25 cellular contexts compared by ENCODE assay signal in the genomic region with DNA sequence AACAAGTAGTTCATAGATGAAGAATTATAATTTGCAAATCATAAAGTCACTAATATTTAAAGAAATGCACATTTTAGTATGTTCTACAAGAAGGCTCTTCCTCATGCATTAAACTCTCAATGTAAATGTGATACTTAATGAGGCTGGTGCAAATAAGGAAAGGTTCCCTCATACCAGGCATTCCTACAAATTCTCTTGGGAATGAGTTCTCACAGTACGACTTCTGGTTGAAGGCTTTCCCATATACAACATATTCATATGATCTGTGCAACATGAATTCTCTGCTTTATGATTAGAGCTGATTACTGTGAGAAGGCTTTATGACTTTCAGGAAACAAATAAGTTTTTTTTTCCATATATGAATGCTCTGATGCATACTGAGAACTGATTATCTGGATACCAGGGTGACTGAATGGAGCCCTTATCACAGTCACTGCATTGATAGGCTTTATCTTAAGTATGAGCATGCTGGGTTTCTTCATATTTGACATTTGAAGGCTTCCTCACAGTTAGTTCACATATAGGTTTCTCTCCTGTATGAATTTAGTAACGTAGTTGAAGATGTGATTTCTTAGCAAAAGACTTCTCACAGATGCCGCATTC.
DNase-seq lines count a peak whose midpoint lies in the region; ATAC-seq and TF ChIP-seq lines count a peak whose summit lies in the region.
"Had no signal": no experiment of that assay in that cellular context is flagged by ENCODE, and none has a peak within 500 bp of the region (broad histone marks: within the 10 kb centered on the region; RNA-seq: fewer than 3 reads in every experiment).

No MANE protein-coding gene starts in this region.

- CTCF ChIA-PET in A673 (lab: Charles Lee) (no interaction called here), Panc1 (lab: Charles Lee) (no interaction called here)

- POLR2A ChIA-PET in A673 (lab: Charles Lee; ENCODE audit: low non-redundant PET) = no interaction called here
- POLR2A ChIA-PET in Panc1 (lab: Charles Lee) = no interaction called here

- no peaks in the 10 kb centered on the region for H3K27me3 ChIP-seq in A673 (replicated peaks; ENCODE audit: insufficient read depth, low read depth, low read length, poor library complexity)
- H3K27me3 ChIP-seq in Panc1 (ENCODE audit: control insufficient read depth, insufficient read depth, low read length) = no peaks in the 10 kb centered on the region
- H3K27me3 ChIP-seq in esophagus muscularis mucosa = no peaks in the 10 kb centered on the region
- H3K27me3 ChIP-seq: brain microvascular endothelial cell, colonic mucosa, esophagus squamous epithelium, heart left ventricle had no signal

- H3K4me3 ChIP-seq in A673 (ENCODE audit: low read depth, low read length, poor library complexity, severe bottlenecking) = no peak overlapping the region
- H3K4me3 ChIP-seq in Panc1 (ENCODE audit: low read depth in 2 of 2, low read length in 2 of 2) = no peak overlapping the region
- H3K4me3 ChIP-seq in cardiac fibroblast (replicated peaks in 1 of 2; ENCODE audit: low read depth in 2 of 2, low read length in 2 of 2) = no peak overlapping the region
- no peak overlapping the region for H3K4me3 ChIP-seq in esophagus muscularis mucosa
- H3K4me3 ChIP-seq: A549, colonic mucosa, esophagus squamous epithelium, GM23248, heart left ventricle had no signal

- ATAC-seq in Panc1 (no peak), left colon (peak; percentile 42), GM21367 (IDR thresholded peaks at IDR 0.05; ENCODE audit: unreplicated experiment) (no peak), HG03342 (IDR thresholded peaks at IDR 0.05; ENCODE audit: unreplicated experiment) (no peak)
- ATAC-seq: A549, heart left ventricle had no signal

- intact Hi-C loops in A673 (cut with micrococcal nuclease; ENCODE audit: unreplicated experiment) (loop anchor here (2.0 kb wide), 1 partner anchor 39 kb away; no protein-coding TSS in a partner anchor), Panc1 (cut with micrococcal nuclease; ENCODE audit: unreplicated experiment) (no loop called here), left colon (cut with DNase I, micrococcal nuclease) (no loop called here), esophagus muscularis mucosa (cut with DNase I) (no loop called here)

- peak; percentile 71 for DNase-seq in A673 (ENCODE audit: low spot score)
- DNase-seq in Panc1 (ENCODE audit: low read depth, low spot score) = no peak
- DNase-seq in cardiac fibroblast (ENCODE audit: low read depth in 2 of 2) = peak; percentile 61 to 74
- DNase-seq in left colon = no peak
- no peak for DNase-seq in esophagus muscularis mucosa (ENCODE audit: extremely low spot score)
- DNase-seq in NCI-H2081 (lab: John Stamatoyannopoulos, UW) = no peak
- DNase-seq: activated CD4-positive, alpha-beta memory T cell treated with anti-CD3 and anti-CD28 coated beads, Interleukin-2, amount 10 ng/mL, durations not matched to agents 7 days and 5 days; activated effector memory CD4-positive, alpha-beta T cell treated with anti-CD3 and anti-CD28 coated beads, Interleukin-2, amount 50 U/mL, for 16 hours; activated naive CD8-positive, alpha-beta T cell treated with anti-CD3 and anti-CD28 coated beads, Interleukin-2, amount 10 ng/mL, durations not matched to agents 7 days and 5 days; brain microvascular endothelial cell; colonic mucosa; DMS53; esophagus squamous epithelium; GDM1; GM23248; heart left ventricle; naive B cell; NCI-H146; NCI-H526 treated with DMSO at 0.1 percent for 48 hours; nucleus accumbens; T-helper 9 cell had no signal

- H3K9me3 ChIP-seq in A673 (ENCODE audit: low read depth, low read length, poor library complexity, severe bottlenecking) = no peaks in the 10 kb centered on the region
- H3K9me3 ChIP-seq in Panc1 (ENCODE audit: control insufficient read depth, insufficient read depth, low read depth, low read length) = no peaks in the 10 kb centered on the region
- no peaks in the 10 kb centered on the region for H3K9me3 ChIP-seq in esophagus muscularis mucosa
- H3K9me3 ChIP-seq: A549, colonic mucosa, esophagus squamous epithelium, heart left ventricle had no signal

- WGBS in esophagus muscularis mucosa = 80% methylated on average over 3 of the region's 3 CpGs

- H3K4me1 ChIP-seq in A673 (ENCODE audit: insufficient read depth, low read length, poor library complexity, severe bottlenecking) (peaks cover 51% of the 10 kb centered on the region), Panc1 (ENCODE audit: control insufficient read depth, insufficient read depth, low read length) (no peaks in the 10 kb centered on the region), esophagus muscularis mucosa (peaks cover 0 to 45% (median 23%) of the 10 kb centered on the region in 4 donors)

- H3K36me3 ChIP-seq in A673 (ENCODE audit: insufficient read depth, low read length, poor library complexity, severe bottlenecking) (no peaks in the 10 kb centered on the region), Panc1 (ENCODE audit: control insufficient read depth, insufficient read depth, low read length) (no peaks in the 10 kb centered on the region), esophagus muscularis mucosa (no peaks in the 10 kb centered on the region)
- H3K36me3 ChIP-seq: brain microvascular endothelial cell, colonic mucosa, esophagus squamous epithelium, heart left ventricle had no signal

- TF ChIP-seq EP300 in esophagus muscularis mucosa (IDR thresholded peaks at IDR 0.05) = no peak

- no peak for TF ChIP-seq POLR2A in esophagus muscularis mucosa (IDR thresholded peaks at IDR 0.05; ENCODE audit: low read depth)

- in situ Hi-C loops in Panc1 (cut with HindIII; ENCODE audit: low pct_unique_long_range_greater_than_20kb, low sequenced_read_pairs) = no loop called here

- H3K27ac ChIP-seq in A673 (ENCODE audit: low read depth, low read length, poor library complexity, severe bottlenecking) (peak overlapping the region; percentile 24), Panc1 (ENCODE audit: low read length) (peak overlapping the region; percentile 23; the same call in 1 of the 2 replicates), esophagus muscularis mucosa (replicated peaks in 1 of 4) (no peak overlapping the region)
- H3K27ac ChIP-seq: brain microvascular endothelial cell, colonic mucosa, esophagus squamous epithelium, GM23248, heart left ventricle, RWPE1 had no signal

- no peak for TF ChIP-seq CTCF in A673 (conservative IDR thresholded peaks at IDR 0.05; ENCODE audit: low read depth, low read length)
- no peak for TF ChIP-seq CTCF in Panc1 (IDR thresholded peaks at IDR 0.05)
- no peak for TF ChIP-seq CTCF in cardiac fibroblast (IDR thresholded peaks at IDR 0.05; ENCODE audit: low read depth, low read length)
- TF ChIP-seq CTCF in esophagus muscularis mucosa (IDR thresholded peaks at IDR 0.05) = no peak

- no TSS peak for BruUV-seq in A673 (replicated peaks; lab: Mats Ljungman, UMichigan)
- BruUV-seq in Panc1 (replicated peaks; lab: Mats Ljungman, UMichigan) = no TSS peak

Comparison
In these comparisons a context has a peak if more than half of its experiments do, and no peak if none do; other contexts are left out.
1. DNase-seq: peak in A673 (single experiment) and cardiac fibroblast (2 of 2); none in Panc1 (single experiment), left colon (0 of 2), esophagus muscularis mucosa (single experiment) and NCI-H2081 (0 of 2).
2. H3K27ac ChIP-seq: peak in A673 (single experiment) and Panc1 (single experiment); none in esophagus muscularis mucosa (0 of 4).